ENCODE assay signal across 1 cellular context in the genomic region with DNA sequence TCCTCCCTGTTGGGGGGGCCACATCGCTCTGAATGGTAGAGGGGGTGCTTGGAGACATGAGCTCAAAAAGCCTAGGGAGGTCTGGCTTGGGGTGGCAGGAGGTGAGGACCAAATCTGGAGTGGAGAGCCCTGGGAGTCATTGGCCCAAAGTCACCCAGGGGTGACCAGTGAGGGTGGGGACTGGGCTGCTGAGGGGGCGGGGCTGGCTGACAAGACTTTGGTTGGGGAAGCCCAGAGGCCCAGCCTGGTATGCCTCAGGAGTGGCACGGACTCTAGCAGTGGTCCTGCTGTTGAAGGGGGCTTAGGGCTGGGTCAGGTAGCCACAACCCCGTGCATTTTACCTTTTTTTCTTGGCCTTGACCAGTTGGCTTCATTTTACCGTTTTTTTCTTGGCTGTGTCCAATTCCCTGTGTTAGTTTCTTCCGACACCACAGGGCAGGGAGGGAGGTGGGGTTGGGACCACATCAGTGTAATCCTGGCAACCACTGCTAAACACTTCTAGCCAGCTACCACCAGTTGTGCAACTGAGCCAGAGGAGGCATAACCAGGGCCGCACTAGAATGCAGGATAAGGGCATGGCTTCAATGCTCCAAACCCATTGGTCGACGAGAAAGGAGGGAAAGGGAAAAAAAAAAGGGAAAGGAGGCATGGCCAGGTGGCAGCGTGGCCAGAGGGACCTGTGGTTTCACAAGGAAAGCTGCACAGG.
TF ChIP-seq lines count a peak whose summit lies in the region.

No MANE protein-coding gene starts in this region.

TF ChIP-seq in IMR-90, 13 proteins besides CTCF, POLR2A, EP300 and RAD21 (continued from another document):
- no peak for TF ChIP-seq MAFK (IDR thresholded peaks at IDR 0.05; ENCODE audit: low read depth, low read length)
- TF ChIP-seq RFX5 (IDR thresholded peaks at IDR 0.05; ENCODE audit: low read depth, low read length): no peak
- no peak for TF ChIP-seq MAZ (IDR thresholded peaks at IDR 0.05; ENCODE audit: borderline replicate concordance, low read depth, low read length)
- no peak for TF ChIP-seq RCOR1 (IDR thresholded peaks at IDR 0.05; ENCODE audit: insufficient replicate concordance, low read length)
- no peak for TF ChIP-seq SMC3 (IDR thresholded peaks at IDR 0.05; ENCODE audit: low read depth, low read length)
- TF ChIP-seq NFE2L2 (IDR thresholded peaks at IDR 0.05; ENCODE audit: low read depth, low read length): no peak
- TF ChIP-seq MXI1 (IDR thresholded peaks at IDR 0.05; ENCODE audit: borderline replicate concordance, low read depth, low read length): no peak
- no peak for TF ChIP-seq BHLHE40 (IDR thresholded peaks at IDR 0.05; ENCODE audit: low read depth, low read length)
- no peak for TF ChIP-seq USF2 (IDR thresholded peaks at IDR 0.05; ENCODE audit: low read depth, low read length)
